Comparison of ENCODE assay signal across 11 cellular contexts in genomic region chr3:46349484-46350261, GRCh38.
DNase-seq lines count a peak whose midpoint lies in the region; ATAC-seq and TF ChIP-seq lines count a peak whose summit lies in the region.
"Had no signal": no experiment of that assay in that cellular context is flagged by ENCODE, and none has a peak within 500 bp of the region (broad histone marks: within the 10 kb centered on the region; RNA-seq: fewer than 3 reads in every experiment).

No MANE protein-coding gene starts in this region.

- peak overlapping the region; percentile 20; the same call in 1 of the 2 replicates for H3K9ac ChIP-seq in KMS-11

- H2AFZ ChIP-seq in KMS-11 (ENCODE audit: low read depth) = 0 out of 2 replicates have a peak overlapping the region, but pooled peaks have one; percentile 18

- no peaks in the 10 kb centered on the region for H3K36me3 ChIP-seq in KMS-11 (ENCODE audit: insufficient read depth)
- no peaks in the 10 kb centered on the region for H3K36me3 ChIP-seq in WERI-Rb-1

- H3K4me3 ChIP-seq in KMS-11 (IDR thresholded peaks at IDR 0.05; ENCODE audit: insufficient read depth, low read depth, low read length) (peak overlapping the region; percentile 27), WERI-Rb-1 (ENCODE audit: low read depth, low read length) (no peak overlapping the region)
- H3K4me3 ChIP-seq: coronary artery had no signal

- H4K20me1 ChIP-seq in KMS-11 (ENCODE audit: insufficient read depth) = no peaks in the 10 kb centered on the region

- DNase-seq in central memory CD4-positive, alpha-beta T cell = peak; percentile 57
- DNase-seq in WERI-Rb-1 (no peak), NCI-H1436 treated with DMSO at 0.1 percent for 48 hours (lab: John Stamatoyannopoulos, UW) (no peak)
- DNase-seq in stimulated activated CD4-positive, alpha-beta T cell treated with anti-CD3 and anti-CD28 coated beads, Interleukin-2, amount 100 ng/mL, for 48 hours = no peak
- DNase-seq: activated CD4-positive, alpha-beta T cell treated with anti-CD3 and anti-CD28 coated beads for 4 hours; NCI-H69 had no signal

- peaks cover 67% of the 10 kb centered on the region for H3K4me1 ChIP-seq in KMS-11 (ENCODE audit: low read depth, poor library complexity, severe bottlenecking)

- TF ChIP-seq CTCF in KMS-11 (conservative IDR thresholded peaks at IDR 0.05; ENCODE audit: low read depth, low read length) (no peak), WERI-Rb-1 (IDR thresholded peaks at IDR 0.05; ENCODE audit: low read depth, low read length) (no peak)

- H3K27ac ChIP-seq in KMS-11 (peak overlapping the region; percentile 80), WERI-Rb-1 (no peak overlapping the region)
- H3K27ac ChIP-seq: coronary artery had no signal

- no peaks in the 10 kb centered on the region for H3K79me2 ChIP-seq in KMS-11 (ENCODE audit: insufficient read depth, low read depth)

- no peaks in the 10 kb centered on the region for H3K27me3 ChIP-seq in KMS-11 (ENCODE audit: insufficient read depth, low read depth)
- peaks cover 69% of the 10 kb centered on the region for H3K27me3 ChIP-seq in WERI-Rb-1 (ENCODE audit: insufficient read depth, low read depth, severe bottlenecking)

- peak; percentile 80 for ATAC-seq in GM18502 (IDR thresholded peaks at IDR 0.05; ENCODE audit: poor library complexity, unreplicated experiment)
- peak; percentile 71 for ATAC-seq in GM21528 (IDR thresholded peaks at IDR 0.05; ENCODE audit: low FRiP score, unreplicated experiment)
- ATAC-seq in HG02870 (IDR thresholded peaks at IDR 0.05; ENCODE audit: unreplicated experiment) = no peak

- peaks cover 4% of the 10 kb centered on the region for H3K9me3 ChIP-seq in WERI-Rb-1 (ENCODE audit: severe bottlenecking)

- peak overlapping the region; percentile 92 for H3K4me2 ChIP-seq in KMS-11
